In genomic region chr3:95629802-95630201, GRCh38 we compare ENCODE assay signal across 1 cellular context.
TF ChIP-seq lines count a peak whose summit lies in the region.

No MANE protein-coding gene starts in this region.

TF ChIP-seq in H1, 55 proteins besides CTCF, POLR2A, EP300 and RAD21:
- TF ChIP-seq, protein P1, sequence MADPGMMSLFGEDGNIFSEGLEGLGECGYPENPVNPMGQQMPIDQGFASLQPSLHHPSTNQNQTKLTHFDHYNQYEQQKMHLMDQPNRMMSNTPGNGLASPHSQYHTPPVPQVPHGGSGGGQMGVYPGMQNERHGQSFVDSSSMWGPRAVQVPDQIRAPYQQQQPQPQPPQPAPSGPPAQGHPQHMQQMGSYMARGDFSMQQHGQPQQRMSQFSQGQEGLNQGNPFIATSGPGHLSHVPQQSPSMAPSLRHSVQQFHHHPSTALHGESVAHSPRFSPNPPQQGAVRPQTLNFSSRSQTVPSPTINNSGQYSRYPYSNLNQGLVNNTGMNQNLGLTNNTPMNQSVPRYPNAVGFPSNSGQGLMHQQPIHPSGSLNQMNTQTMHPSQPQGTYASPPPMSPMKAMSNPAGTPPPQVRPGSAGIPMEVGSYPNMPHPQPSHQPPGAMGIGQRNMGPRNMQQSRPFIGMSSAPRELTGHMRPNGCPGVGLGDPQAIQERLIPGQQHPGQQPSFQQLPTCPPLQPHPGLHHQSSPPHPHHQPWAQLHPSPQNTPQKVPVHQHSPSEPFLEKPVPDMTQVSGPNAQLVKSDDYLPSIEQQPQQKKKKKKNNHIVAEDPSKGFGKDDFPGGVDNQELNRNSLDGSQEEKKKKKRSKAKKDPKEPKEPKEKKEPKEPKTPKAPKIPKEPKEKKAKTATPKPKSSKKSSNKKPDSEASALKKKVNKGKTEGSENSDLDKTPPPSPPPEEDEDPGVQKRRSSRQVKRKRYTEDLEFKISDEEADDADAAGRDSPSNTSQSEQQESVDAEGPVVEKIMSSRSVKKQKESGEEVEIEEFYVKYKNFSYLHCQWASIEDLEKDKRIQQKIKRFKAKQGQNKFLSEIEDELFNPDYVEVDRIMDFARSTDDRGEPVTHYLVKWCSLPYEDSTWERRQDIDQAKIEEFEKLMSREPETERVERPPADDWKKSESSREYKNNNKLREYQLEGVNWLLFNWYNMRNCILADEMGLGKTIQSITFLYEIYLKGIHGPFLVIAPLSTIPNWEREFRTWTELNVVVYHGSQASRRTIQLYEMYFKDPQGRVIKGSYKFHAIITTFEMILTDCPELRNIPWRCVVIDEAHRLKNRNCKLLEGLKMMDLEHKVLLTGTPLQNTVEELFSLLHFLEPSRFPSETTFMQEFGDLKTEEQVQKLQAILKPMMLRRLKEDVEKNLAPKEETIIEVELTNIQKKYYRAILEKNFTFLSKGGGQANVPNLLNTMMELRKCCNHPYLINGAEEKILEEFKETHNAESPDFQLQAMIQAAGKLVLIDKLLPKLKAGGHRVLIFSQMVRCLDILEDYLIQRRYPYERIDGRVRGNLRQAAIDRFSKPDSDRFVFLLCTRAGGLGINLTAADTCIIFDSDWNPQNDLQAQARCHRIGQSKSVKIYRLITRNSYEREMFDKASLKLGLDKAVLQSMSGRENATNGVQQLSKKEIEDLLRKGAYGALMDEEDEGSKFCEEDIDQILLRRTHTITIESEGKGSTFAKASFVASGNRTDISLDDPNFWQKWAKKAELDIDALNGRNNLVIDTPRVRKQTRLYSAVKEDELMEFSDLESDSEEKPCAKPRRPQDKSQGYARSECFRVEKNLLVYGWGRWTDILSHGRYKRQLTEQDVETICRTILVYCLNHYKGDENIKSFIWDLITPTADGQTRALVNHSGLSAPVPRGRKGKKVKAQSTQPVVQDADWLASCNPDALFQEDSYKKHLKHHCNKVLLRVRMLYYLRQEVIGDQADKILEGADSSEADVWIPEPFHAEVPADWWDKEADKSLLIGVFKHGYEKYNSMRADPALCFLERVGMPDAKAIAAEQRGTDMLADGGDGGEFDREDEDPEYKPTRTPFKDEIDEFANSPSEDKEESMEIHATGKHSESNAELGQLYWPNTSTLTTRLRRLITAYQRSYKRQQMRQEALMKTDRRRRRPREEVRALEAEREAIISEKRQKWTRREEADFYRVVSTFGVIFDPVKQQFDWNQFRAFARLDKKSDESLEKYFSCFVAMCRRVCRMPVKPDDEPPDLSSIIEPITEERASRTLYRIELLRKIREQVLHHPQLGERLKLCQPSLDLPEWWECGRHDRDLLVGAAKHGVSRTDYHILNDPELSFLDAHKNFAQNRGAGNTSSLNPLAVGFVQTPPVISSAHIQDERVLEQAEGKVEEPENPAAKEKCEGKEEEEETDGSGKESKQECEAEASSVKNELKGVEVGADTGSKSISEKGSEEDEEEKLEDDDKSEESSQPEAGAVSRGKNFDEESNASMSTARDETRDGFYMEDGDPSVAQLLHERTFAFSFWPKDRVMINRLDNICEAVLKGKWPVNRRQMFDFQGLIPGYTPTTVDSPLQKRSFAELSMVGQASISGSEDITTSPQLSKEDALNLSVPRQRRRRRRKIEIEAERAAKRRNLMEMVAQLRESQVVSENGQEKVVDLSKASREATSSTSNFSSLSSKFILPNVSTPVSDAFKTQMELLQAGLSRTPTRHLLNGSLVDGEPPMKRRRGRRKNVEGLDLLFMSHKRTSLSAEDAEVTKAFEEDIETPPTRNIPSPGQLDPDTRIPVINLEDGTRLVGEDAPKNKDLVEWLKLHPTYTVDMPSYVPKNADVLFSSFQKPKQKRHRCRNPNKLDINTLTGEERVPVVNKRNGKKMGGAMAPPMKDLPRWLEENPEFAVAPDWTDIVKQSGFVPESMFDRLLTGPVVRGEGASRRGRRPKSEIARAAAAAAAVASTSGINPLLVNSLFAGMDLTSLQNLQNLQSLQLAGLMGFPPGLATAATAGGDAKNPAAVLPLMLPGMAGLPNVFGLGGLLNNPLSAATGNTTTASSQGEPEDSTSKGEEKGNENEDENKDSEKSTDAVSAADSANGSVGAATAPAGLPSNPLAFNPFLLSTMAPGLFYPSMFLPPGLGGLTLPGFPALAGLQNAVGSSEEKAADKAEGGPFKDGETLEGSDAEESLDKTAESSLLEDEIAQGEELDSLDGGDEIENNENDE (IDR thresholded peaks at IDR 0.05; ENCODE audit: insufficient replicate concordance, low read length): no peak
- TF ChIP-seq KDM5A (IDR thresholded peaks at IDR 0.05; ENCODE audit: low read length): no peak
- no peak for TF ChIP-seq BRCA1 (IDR thresholded peaks at IDR 0.05; ENCODE audit: low read depth, low read length)
- no peak for TF ChIP-seq TCF12 (IDR thresholded peaks at IDR 0.05; ENCODE audit: low read depth, low read length)
- TF ChIP-seq CREB1 (IDR thresholded peaks at IDR 0.05): no peak
- TF ChIP-seq ZNF274 (IDR thresholded peaks at IDR 0.05; ENCODE audit: borderline replicate concordance, extremely low read depth, low read length): no peak
- TF ChIP-seq CHD1 (IDR thresholded peaks at IDR 0.05; ENCODE audit: low read depth, low read length): no peak
- TF ChIP-seq CBX8 (IDR thresholded peaks at IDR 0.05; ENCODE audit: borderline replicate concordance, low read depth, low read length): no peak
- TF ChIP-seq SAP30 (IDR thresholded peaks at IDR 0.05; ENCODE audit: insufficient read depth, insufficient replicate concordance, low read length): no peak
